1 cellular context compared by ENCODE assay signal in genomic region chr9:69675563-69675962, GRCh38.
TF ChIP-seq lines count a peak whose summit lies in the region.

No MANE protein-coding gene starts in this region.

TF ChIP-seq in SK-N-SH, 30 proteins besides CTCF, POLR2A, EP300 and RAD21:
- no peak for TF ChIP-seq USF2 (IDR thresholded peaks at IDR 0.05; ENCODE audit: borderline replicate concordance, low read depth, low read length)
- peak; percentile 27; the same call in 1 of the 2 replicates for TF ChIP-seq NFIC (IDR thresholded peaks at IDR 0.05; ENCODE audit: borderline replicate concordance)
